Comparison of ENCODE assay signal across 9 cellular contexts in the genomic region with DNA sequence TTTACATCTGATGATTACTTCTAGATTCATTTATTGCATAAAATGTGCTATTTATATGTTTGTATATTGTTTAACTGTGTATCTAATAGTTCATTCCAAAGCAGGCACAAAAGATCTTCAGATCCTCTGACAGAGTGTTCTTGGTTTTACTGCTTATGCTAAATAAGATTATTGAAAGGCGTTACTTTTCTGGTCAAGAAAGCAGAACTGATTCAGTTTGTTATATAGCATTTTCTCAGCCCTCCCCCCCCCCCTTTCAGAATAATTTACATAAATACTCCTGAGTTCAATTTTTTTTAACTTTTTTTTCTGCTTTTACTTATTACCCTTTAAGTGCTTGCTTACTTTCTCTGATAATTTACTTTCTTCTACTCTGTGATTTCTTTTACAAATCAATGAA. TPM values are rescaled to one million over a fixed set of nuclear protein-coding genes. Genes with fewer than 3 reads are reported as not detected.
DNase-seq lines count a peak whose midpoint lies in the region; ATAC-seq and TF ChIP-seq lines count a peak whose summit lies in the region.
"Had no signal": no experiment of that assay in that cellular context is flagged by ENCODE, and none has a peak within 500 bp of the region (broad histone marks: within the 10 kb centered on the region; RNA-seq: fewer than 3 reads in every experiment).

No MANE protein-coding gene starts in this region.

- H3K79me2 ChIP-seq in DOHH2 (ENCODE audit: control insufficient read depth, low read length) (peaks cover 94% of the 10 kb centered on the region), Karpas-422 (ENCODE audit: low read length) (peaks cover 96% of the 10 kb centered on the region)

- TF ChIP-seq CTCF in DOHH2 (IDR thresholded peaks at IDR 0.05; ENCODE audit: low read depth, low read length, poor library complexity, severe bottlenecking) (no peak), GM20000 (IDR thresholded peaks at IDR 0.05; ENCODE audit: extremely low read depth, missing control alignments) (no peak)

- no peaks in the 10 kb centered on the region for H3K9me2 ChIP-seq in DOHH2 (replicated peaks; ENCODE audit: control insufficient read depth, low read length)
- no peaks in the 10 kb centered on the region for H3K9me2 ChIP-seq in Karpas-422 (replicated peaks; ENCODE audit: insufficient read depth, low read length)

- H3F3A ChIP-seq in DOHH2 (ENCODE audit: control insufficient read depth, insufficient read depth), result peaks cover 16% of the 10 kb centered on the region

- H3K27me3 ChIP-seq in DOHH2 (ENCODE audit: control insufficient read depth, low read length) (no peaks in the 10 kb centered on the region), Karpas-422 (ENCODE audit: low read length) (no peaks in the 10 kb centered on the region)
- no peaks in the 10 kb centered on the region for H3K27me3 ChIP-seq in effector memory CD4-positive, alpha-beta T cell (replicated peaks; ENCODE audit: control insufficient read depth, insufficient read depth, low read length, poor library complexity, severe bottlenecking)

- H2AFZ ChIP-seq in Karpas-422 (ENCODE audit: low read length), result no peak overlapping the region

- H3K36me3 ChIP-seq in DOHH2 (ENCODE audit: control insufficient read depth, low read length) (peaks cover 3% of the 10 kb centered on the region; the same call in 1 of the 2 replicates), Karpas-422 (ENCODE audit: insufficient read depth, low read length) (peaks cover 16% of the 10 kb centered on the region; the same call in 1 of the 2 replicates)
- no peaks in the 10 kb centered on the region for H3K36me3 ChIP-seq in effector memory CD4-positive, alpha-beta T cell (ENCODE audit: control insufficient read depth, insufficient read depth, low read length)

- 0 out of 2 replicates have a peak overlapping the region, but pooled peaks have one; percentile 15 for H3K4me3 ChIP-seq in DOHH2 (ENCODE audit: low read length)
- H3K4me3 ChIP-seq in Karpas-422 (ENCODE audit: low read length), result peak overlapping the region; percentile 3; the same call in 1 of the 2 replicates
- peak overlapping the region; percentile 3 for H3K4me3 ChIP-seq in effector memory CD4-positive, alpha-beta T cell (ENCODE audit: insufficient read depth, low read depth, low read length, poor library complexity, severe bottlenecking)

- H3K27ac ChIP-seq in DOHH2 (ENCODE audit: low read depth, low read length) (no peak overlapping the region), Karpas-422 (ENCODE audit: low read length) (peak overlapping the region; percentile 67)
- peak overlapping the region; percentile 76 for H3K27ac ChIP-seq in effector memory CD4-positive, alpha-beta T cell (ENCODE audit: insufficient read depth, low read length, poor library complexity, severe bottlenecking)

- H3K9ac ChIP-seq in Karpas-422 (ENCODE audit: low read length), result peak overlapping the region; percentile 2; the same call in 1 of the 2 replicates

- H4K20me1 ChIP-seq in DOHH2 (ENCODE audit: control insufficient read depth, insufficient read depth, low read depth, low read length) (no peaks in the 10 kb centered on the region), Karpas-422 (ENCODE audit: insufficient read depth, low read depth, low read length) (no peaks in the 10 kb centered on the region)

- no peaks in the 10 kb centered on the region for H3K9me3 ChIP-seq in DOHH2 (ENCODE audit: control insufficient read depth, insufficient read depth, low read length)
- no peaks in the 10 kb centered on the region for H3K9me3 ChIP-seq in Karpas-422 (ENCODE audit: low read length)
- H3K9me3 ChIP-seq in effector memory CD4-positive, alpha-beta T cell (ENCODE audit: control insufficient read depth, low read length), result no peaks in the 10 kb centered on the region

- DNase-seq in GM20000 (ENCODE audit: low spot score) (peak; percentile 61), Karpas-422 (peak; percentile 68), Kasumi-1 (lab: John Stamatoyannopoulos, UW) (no peak), HT-29 (ENCODE audit: low spot score) (no peak)
- DNase-seq in effector memory CD4-positive, alpha-beta T cell, result no peak
- DNase-seq: NCI-H1436 treated with DMSO at 0.1 percent for 48 hours had no signal

- H3K4me2 ChIP-seq in DOHH2 (ENCODE audit: low read length) (peak overlapping the region; percentile 38), Karpas-422 (ENCODE audit: low read depth, low read length, poor library complexity, severe bottlenecking) (peak overlapping the region; percentile 52)

- H3K4me1 ChIP-seq in DOHH2 (ENCODE audit: control insufficient read depth, low read length) (peaks cover 62% of the 10 kb centered on the region), Karpas-422 (ENCODE audit: low read length) (peaks cover 77% of the 10 kb centered on the region)
- H3K4me1 ChIP-seq in effector memory CD4-positive, alpha-beta T cell (ENCODE audit: control insufficient read depth, insufficient read depth, low read length, poor library complexity, severe bottlenecking), result peaks cover 21% of the 10 kb centered on the region

- no peak for ATAC-seq in GM18868 (IDR thresholded peaks at IDR 0.05; ENCODE audit: unreplicated experiment)
- no peak for ATAC-seq in GM18498 (IDR thresholded peaks at IDR 0.05; ENCODE audit: unreplicated experiment)

RNA-seq across cellular contexts. Expression of a gene that starts 15.4 kb away (rescaled TPM):
- 57.4 and 143 TPM in 2 replicates for total RNA-seq in Karpas-422 (2014; rRNA removed; shearing (Covaris generic); ENCODE audit: low replicate concordance)
- total RNA-seq in HT-29 (2014; rRNA removed; shearing (Covaris generic)), result 18.3 and 20.7 TPM in 2 replicates

Comparison
In these comparisons a context has a peak if more than half of its experiments do, and no peak if none do; other contexts are left out.
1. DNase-seq: peak in GM20000 (single experiment) and Karpas-422 (single experiment); none in effector memory CD4-positive, alpha-beta T cell (0 of 3), Kasumi-1 (0 of 2) and HT-29 (single experiment).
2. Peak in every context shown above with its lines, with median percentiles within 50 percentile points of each other: H3K4me3 ChIP-seq.